ENCODE assay signal across 14 cellular contexts in genomic region chr20:48002517-48002970, GRCh38.
A peak's percentile ranks its signal among the peaks of the same experiment; 100 is the strongest.
DNase-seq lines count a peak whose midpoint lies in the region; ATAC-seq, FAIRE-seq and TF ChIP-seq lines count a peak whose summit lies in the region.
"Had no signal": no experiment of that assay in that cellular context is flagged by ENCODE, and none has a peak within 500 bp of the region (broad histone marks: within the 10 kb centered on the region; RNA-seq: fewer than 3 reads in every experiment).

No MANE protein-coding gene starts in this region.

- H3K27me3 ChIP-seq in H1 (replicated peaks in 1 of 4; ENCODE audit: control insufficient read depth in 3 of 4, extremely low read depth in 1 of 4, insufficient read depth in 3 of 4, low read length in 3 of 4) = no peaks in the 10 kb centered on the region
- no peaks in the 10 kb centered on the region for H3K27me3 ChIP-seq in thyroid gland
- peaks cover 0 to 18% (median 0%) of the 10 kb centered on the region in 7 donors for H3K27me3 ChIP-seq in spleen (replicated peaks in 1 of 7)
- H3K27me3 ChIP-seq: right atrium auricular region had no signal

- no peaks in the 10 kb centered on the region for H3K36me3 ChIP-seq in H1 (ENCODE audit: control insufficient read depth in 2 of 4, insufficient read depth in 4 of 4, low read length in 3 of 4)
- H3K36me3 ChIP-seq in thyroid gland = no peaks in the 10 kb centered on the region
- H3K36me3 ChIP-seq in spleen = no peaks in the 10 kb centered on the region
- H3K36me3 ChIP-seq: colonic mucosa, right atrium auricular region had no signal

- H4K20me1 ChIP-seq in H1 (replicated peaks in 1 of 2; ENCODE audit: control insufficient read depth in 1 of 2, insufficient read depth in 2 of 2, low read length in 2 of 2) = no peaks in the 10 kb centered on the region

- no peak overlapping the region for H3K9ac ChIP-seq in H1 (replicated peaks in 1 of 4; ENCODE audit: extremely low read depth in 1 of 4, low read depth in 3 of 4, low read length in 3 of 4)

- H4K8ac ChIP-seq in H1 (ENCODE audit: extremely low read depth, insufficient read depth, low read length) = no peak overlapping the region

- H2BK12ac ChIP-seq in H1 (ENCODE audit: low read depth, low read length) = no peak overlapping the region

- no peak overlapping the region for H2BK15ac ChIP-seq in H1 (ENCODE audit: low read length)

- H2AK5ac ChIP-seq in H1 (ENCODE audit: low read depth, low read length) = no peak overlapping the region

- H3K9me3 ChIP-seq in H1 (ENCODE audit: insufficient read depth in 2 of 2, low read depth in 1 of 2, low read length in 1 of 2) (no peaks in the 10 kb centered on the region), thyroid gland (no peaks in the 10 kb centered on the region), spleen (peaks cover 0 to 16% (median under 1%) of the 10 kb centered on the region in 8 donors)
- H3K9me3 ChIP-seq: colonic mucosa had no signal

- TF ChIP-seq RAD21 in H1 (IDR thresholded peaks at IDR 0.05 in 1 of 2, conservative IDR thresholded peaks at IDR 0.05 in 1 of 2; ENCODE audit: low read depth in 2 of 2, low read length in 2 of 2) = no peak

- no peak overlapping the region for H4K91ac ChIP-seq in H1 (replicated peaks; ENCODE audit: insufficient read length, low read length)

- no peak overlapping the region; the same call in 1 of the 2 replicates for H3K18ac ChIP-seq in H1 (ENCODE audit: extremely low read depth, low read length)

- no peaks in the 10 kb centered on the region for H3K79me1 ChIP-seq in H1 (ENCODE audit: low read depth, low read length)

- H3K79me2 ChIP-seq in H1 (ENCODE audit: control insufficient read depth in 1 of 2, insufficient read depth in 2 of 2, low read length in 2 of 2) = no peaks in the 10 kb centered on the region

- H3K23me2 ChIP-seq in H1 (ENCODE audit: low read depth, low read length) = no peaks in the 10 kb centered on the region

- POLR2A ChIA-PET in H1 (lab: Charles Lee; ENCODE audit: partially characterized antibody) = no interaction called here

- H3K4ac ChIP-seq in H1 (replicated peaks; ENCODE audit: insufficient read length, low read depth, low read length) = no peak overlapping the region

- H3K14ac ChIP-seq in H1 (ENCODE audit: insufficient read length) = no peak overlapping the region

- no peak overlapping the region for H3K56ac ChIP-seq in H1 (replicated peaks; ENCODE audit: insufficient read length, low read depth, low read length)

- H3K27ac ChIP-seq in H1 (ENCODE audit: low read depth, low read length) (no peak overlapping the region), thyroid gland (no peak overlapping the region), spleen (peak overlapping the region in 3 of 8 donors; percentile 44 to 56 (median 52))
- H3K27ac ChIP-seq: colonic mucosa, right atrium auricular region had no signal

- no peak overlapping the region for H3K23ac ChIP-seq in H1 (ENCODE audit: insufficient read length)

- FAIRE-seq in GM12891 (lab: Jason Lieb, UNC) = peak; percentile 94
- FAIRE-seq in H1 (lab: Jason Lieb, UNC) = no peak

- intact Hi-C loops in thyroid gland (cut with DNase I) = no loop called here
- intact Hi-C loops in spleen (cut with DNase I; ENCODE audit: low total_unique reads) = no loop called here

- H2BK120ac ChIP-seq in H1 (replicated peaks; ENCODE audit: low read depth, low read length) = no peak overlapping the region

- DNase-seq in GM12891 (ENCODE audit: insufficient read length, low spot score) (peak; percentile 39), H1 (ENCODE audit: low read depth in 1 of 2, low spot score in 2 of 2) (no peak), thyroid gland (no peak), spleen (no peak)
- DNase-seq in stimulated activated CD4-positive, alpha-beta T cell treated with anti-CD3 and anti-CD28 coated beads, Interleukin-4, amount 100 ng/mL, for 4 hours = no peak
- no peak for DNase-seq in activated naive CD4-positive, alpha-beta T cell treated with Interleukin-2 at 50 U/mL for 16 hours
- DNase-seq: activated CD4-positive, CD25-positive, alpha-beta regulatory T cell; C1 segment of cervical spinal cord; colonic mucosa; NCI-H1436; PC-3 had no signal

- no peak overlapping the region for H2BK5ac ChIP-seq in H1 (ENCODE audit: low read depth, low read length)

- 0 out of 2 replicates have a peak, but pooled peaks have one; percentile 24 for TF ChIP-seq POLR2A in GM12891 (IDR thresholded peaks at IDR 0.05; ENCODE audit: low read depth, low read length)
- no peak for TF ChIP-seq POLR2A in H1 (IDR thresholded peaks at IDR 0.05; ENCODE audit: control extremely low read depth in 1 of 2, low read depth in 2 of 2, low read length in 2 of 2)
- no peak for TF ChIP-seq POLR2A in thyroid gland (IDR thresholded peaks at IDR 0.05)
- no peak for TF ChIP-seq POLR2A in spleen (IDR thresholded peaks at IDR 0.05)

- H2BK20ac ChIP-seq in H1 (ENCODE audit: low read length) = no peak overlapping the region

- no peak overlapping the region for H4K5ac ChIP-seq in H1 (ENCODE audit: insufficient read length, low read depth, low read length)

- CTCF ChIA-PET in H1 (lab: Charles Lee; ENCODE audit: partially characterized antibody) = interaction anchor here (1.2 kb wide), 1 partner anchor 148 kb away, joined by 3 read pairs; no protein-coding TSS in a partner anchor

- H3K4me3 ChIP-seq in H1 (ENCODE audit: extremely low read depth in 1 of 4, insufficient read depth in 2 of 4, low read depth in 3 of 4, low read length in 4 of 4) (no peak overlapping the region), thyroid gland (replicated peaks in 1 of 3) (no peak overlapping the region), spleen (no peak overlapping the region)
- H3K4me3 ChIP-seq: colonic mucosa, right atrium auricular region had no signal

- WGBS in H1 (ENCODE audit: extremely low coverage in 1 of 2, insufficient coverage in 1 of 2, insufficient read length in 1 of 2, insufficient replicate concordance in 2 of 2, low coverage in 1 of 2, low lambda C conversion rate in 2 of 2, missing lambda C conversion rate in 1 of 2), 2 experiments = 71% methylated on average over 2 of the region's 2 CpGs; no CpG with 5 or more reads in 1 of the 2 experiments
- 52 to 61% methylated on average over 2 of the region's 2 CpGs for WGBS in thyroid gland, 2 donors
- WGBS in spleen, 5 donors = 17 to 34% (median 24%) methylated on average over 2 of the region's 2 CpGs

- H3K4me1 ChIP-seq in H1 (replicated peaks in 1 of 4; ENCODE audit: control insufficient read depth in 3 of 4, insufficient read depth in 4 of 4, low read length in 3 of 4) (peaks cover 0 to 10% (median 0%) of the 10 kb centered on the region in 4 experiments; a peak in 2 of 7 replicates), thyroid gland (no peaks in the 10 kb centered on the region), spleen (peaks cover 0 to 54% (median 30%) of the 10 kb centered on the region in 6 donors)
- H3K4me1 ChIP-seq: colonic mucosa, right atrium auricular region had no signal

- no peak for TF ChIP-seq EP300 in H1 (IDR thresholded peaks at IDR 0.05; ENCODE audit: borderline replicate concordance in 1 of 2, low read depth in 2 of 2, low read length in 2 of 2)

- H2AFZ ChIP-seq in H1 (ENCODE audit: low read length) = peak overlapping the region; percentile 86; the same call in 1 of the 2 replicates

- ATAC-seq in GM21423 (IDR thresholded peaks at IDR 0.05; ENCODE audit: unreplicated experiment) = peak; percentile 86
- peak; percentile 78 for ATAC-seq in HG03432 (IDR thresholded peaks at IDR 0.05; ENCODE audit: unreplicated experiment)
- ATAC-seq: PC-3 had no signal

- TF ChIP-seq CTCF in H1 (IDR thresholded peaks at IDR 0.05; ENCODE audit: control extremely low read depth in 1 of 3, insufficient read depth in 1 of 3, low read depth in 1 of 3, low read length in 3 of 3) = no peak
- TF ChIP-seq CTCF in thyroid gland (IDR thresholded peaks at IDR 0.05) = no peak
- TF ChIP-seq CTCF in spleen (IDR thresholded peaks at IDR 0.05 in 8 of 11, conservative IDR thresholded peaks at IDR 0.05 in 3 of 11) = no peak

- H3K4me2 ChIP-seq in H1 (ENCODE audit: insufficient read depth in 1 of 2, low read depth in 2 of 2, low read length in 2 of 2) = no peak overlapping the region

TF ChIP-seq in GM12891, 5 proteins besides CTCF, POLR2A, EP300 and RAD21:
- TF ChIP-seq POU2F2 (IDR thresholded peaks at IDR 0.05; ENCODE audit: low read depth, low read length) (peak; percentile 75), PAX5 (IDR thresholded peaks at IDR 0.05; ENCODE audit: insufficient read depth, low read length, severe bottlenecking) (no peak), TAF1 (IDR thresholded peaks at IDR 0.05; ENCODE audit: low read depth, low read length) (0 out of 2 replicates have a peak, but pooled peaks have one; percentile 39), SPI1 (IDR thresholded peaks at IDR 0.05; ENCODE audit: low read depth, low read length) (peak; percentile 99)

TF ChIP-seq in H1, 55 proteins besides CTCF, POLR2A, EP300 and RAD21:
- TF ChIP-seq MAX (IDR thresholded peaks at IDR 0.05) (no peak), SIN3A (conservative IDR thresholded peaks at IDR 0.05 in 1 of 2, IDR thresholded peaks at IDR 0.05 in 1 of 2; ENCODE audit: low read depth in 1 of 2, low read length in 2 of 2) (no peak), FOSL1 (IDR thresholded peaks at IDR 0.05; ENCODE audit: insufficient read depth, low read depth, low read length) (no peak), HDAC2 (IDR thresholded peaks at IDR 0.05; ENCODE audit: borderline replicate concordance in 1 of 2, low read depth in 2 of 2, low read length in 2 of 2) (no peak), TEAD4 (IDR thresholded peaks at IDR 0.05; ENCODE audit: low read depth, low read length) (no peak), KDM4A (IDR thresholded peaks at IDR 0.05; ENCODE audit: low read depth, low read length, severe bottlenecking) (no peak), JUND (IDR thresholded peaks at IDR 0.05; ENCODE audit: low read length) (no peak)
